ENCODE assay signal across 21 cellular contexts in the genomic region with DNA sequence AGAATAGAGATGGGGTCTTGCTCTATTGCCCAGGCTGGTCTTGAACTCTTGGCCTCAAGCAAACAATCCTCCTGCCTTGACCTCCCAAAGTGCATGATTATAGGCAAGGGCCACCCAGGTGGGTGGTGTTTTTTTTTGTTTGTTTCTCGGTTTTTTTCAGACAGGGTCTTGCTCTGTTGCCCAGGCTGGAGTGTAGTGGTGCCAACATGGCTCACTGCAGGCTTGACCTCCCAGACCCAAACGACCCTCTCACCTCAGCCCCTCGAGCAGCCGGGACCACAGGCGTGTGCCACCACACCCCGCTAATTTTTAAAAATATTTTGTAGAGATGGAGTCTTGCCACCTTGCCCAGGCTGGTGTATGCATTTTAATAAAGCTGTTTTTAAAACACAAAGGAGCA. TPM values are rescaled to one million over a fixed set of nuclear protein-coding genes. Genes with fewer than 3 reads are reported as not detected.
A peak's percentile ranks its signal among the peaks of the same experiment; 100 is the strongest.
DNase-seq lines count a peak whose midpoint lies in the region; ATAC-seq, FAIRE-seq and TF ChIP-seq lines count a peak whose summit lies in the region.
"Had no signal": no experiment of that assay in that cellular context is flagged by ENCODE, and none has a peak within 500 bp of the region (broad histone marks: within the 10 kb centered on the region; RNA-seq: fewer than 3 reads in every experiment).

No MANE protein-coding gene starts in this region.

- no peak for TF ChIP-seq EP300 in HepG2 (IDR thresholded peaks at IDR 0.05; ENCODE audit: low read depth in 2 of 2, low read length in 2 of 2)
- TF ChIP-seq EP300 in HepG2 (CRISPR knock-in tag; IDR thresholded peaks at IDR 0.05; ENCODE audit: borderline replicate concordance), result no peak

- H3K4me2 ChIP-seq in HepG2 (ENCODE audit: low read depth, low read length), result no peak overlapping the region
- H3K4me2 ChIP-seq: BLaER1 had no signal

- H3K4me1 ChIP-seq in HepG2 (ENCODE audit: insufficient read depth, low read length) (no peaks in the 10 kb centered on the region), right lobe of liver (no peaks in the 10 kb centered on the region), spleen (peaks cover 0 to 11% (median 4%) of the 10 kb centered on the region in 6 donors)
- H3K4me1 ChIP-seq in effector memory CD4-positive, alpha-beta T cell (ENCODE audit: control insufficient read depth, insufficient read depth, low read length, poor library complexity, severe bottlenecking), result no peaks in the 10 kb centered on the region
- H3K4me1 ChIP-seq: BLaER1, Caco-2 had no signal

- H3K27me3 ChIP-seq in HepG2 (ENCODE audit: control insufficient read depth in 1 of 2, insufficient read depth in 2 of 2, low read length in 2 of 2) (no peaks in the 10 kb centered on the region), right lobe of liver (no peaks in the 10 kb centered on the region), spleen (replicated peaks in 1 of 7) (peaks cover 0 to 9% (median 0%) of the 10 kb centered on the region in 7 donors)
- H3K27me3 ChIP-seq in effector memory CD4-positive, alpha-beta T cell (replicated peaks; ENCODE audit: control insufficient read depth, insufficient read depth, low read length, poor library complexity, severe bottlenecking), result no peaks in the 10 kb centered on the region
- H3K27me3 ChIP-seq: BLaER1 had no signal

- no peaks in the 10 kb centered on the region for H3K79me2 ChIP-seq in HepG2 (ENCODE audit: insufficient read depth, low read length)

- H3K4me3 Mint-ChIP-seq in activated T-helper 1 cell treated with anti-CD3 and anti-CD28 coated beads, Interleukin-12 subunit alpha, Interleukin-12 subunit beta, Interleukin-2, Interleukin-4 antibody, amounts not matched to agents 30 ng/mL and 10 ng/mL and 1 ng/mL, durations not matched to agents 14 hours and 24 hours and 36 hours, result no peak overlapping the region
- H3K4me3 Mint-ChIP-seq: B cell; CD8-positive, alpha-beta T cell had no signal

- H3K36me3 ChIP-seq in HepG2 (replicated peaks in 1 of 2; ENCODE audit: control insufficient read depth in 1 of 2, insufficient read depth in 2 of 2, low read length in 2 of 2) (peaks cover 23 to 63% of the 10 kb centered on the region in 2 experiments), right lobe of liver (peaks cover 0 to 63% (median 1%) of the 10 kb centered on the region in 4 donors), spleen (peaks cover 0 to 19% (median 0%) of the 10 kb centered on the region in 6 donors)
- no peaks in the 10 kb centered on the region for H3K36me3 ChIP-seq in effector memory CD4-positive, alpha-beta T cell (ENCODE audit: control insufficient read depth, insufficient read depth, low read length)

- no peak for ATAC-seq in HepG2
- ATAC-seq in right lobe of liver, result no peak
- ATAC-seq: CD8-positive, alpha-beta T cell had no signal

- H4K20me1 ChIP-seq in HepG2 (ENCODE audit: insufficient read depth, low read length), result 0 out of 2 replicates have a peak, but pooled peaks cover 5% of the 10 kb centered on the region
- H4K20me1 ChIP-seq: BLaER1 had no signal

- TF ChIP-seq POLR2A in HepG2 (IDR thresholded peaks at IDR 0.05; ENCODE audit: insufficient read depth in 1 of 2, low read depth in 2 of 2, low read length in 2 of 2) (no peak), right lobe of liver (IDR thresholded peaks at IDR 0.05) (no peak), spleen (IDR thresholded peaks at IDR 0.05) (no peak)

- H3K36me3 Mint-ChIP-seq in activated T-helper 1 cell treated with anti-CD3 and anti-CD28 coated beads, Interleukin-12 subunit alpha, Interleukin-12 subunit beta, Interleukin-2, Interleukin-4 antibody, amounts not matched to agents 30 ng/mL and 10 ng/mL and 1 ng/mL, durations not matched to agents 14 hours and 24 hours and 36 hours (ENCODE audit: low read depth), result no peaks in the 10 kb centered on the region
- H3K36me3 Mint-ChIP-seq: CD4-positive, CD25-positive, alpha-beta regulatory T cell; CD8-positive, alpha-beta T cell had no signal

- BruUV-seq in HepG2 (replicated peaks; lab: Mats Ljungman, UMichigan), result no TSS peak

- H3K9ac ChIP-seq in HepG2 (ENCODE audit: insufficient read depth, low read depth, low read length), result no peak overlapping the region
- H3K9ac ChIP-seq: BLaER1 had no signal

- POLR2A ChIA-PET in HepG2 (lab: Yijun Ruan, JAX), result no interaction called here

- WGBS in HepG2 (ENCODE audit: low lambda C conversion rate), result 96% methylated on average over 6 of the region's 6 CpGs
- WGBS in right lobe of liver (ENCODE audit: insufficient coverage, low coverage, low lambda C conversion rate, missing lambda C conversion rate), result 95% methylated on average over 6 of the region's 6 CpGs
- 83 to 92% (median 85%) methylated on average over 6 of the region's 6 CpGs for WGBS in spleen, 5 donors

- H3K9me3 ChIP-seq in HepG2 (ENCODE audit: low read length) (no peaks in the 10 kb centered on the region), right lobe of liver (no peaks in the 10 kb centered on the region), spleen (peaks cover 0 to 21% (median 10%) of the 10 kb centered on the region in 8 donors)
- H3K9me3 ChIP-seq in effector memory CD4-positive, alpha-beta T cell (ENCODE audit: control insufficient read depth, low read length), result no peaks in the 10 kb centered on the region
- H3K9me3 ChIP-seq: Caco-2 had no signal

- no peaks in the 10 kb centered on the region for H3K4me1 Mint-ChIP-seq in activated T-helper 1 cell treated with anti-CD3 and anti-CD28 coated beads, Interleukin-12 subunit alpha, Interleukin-12 subunit beta, Interleukin-2, Interleukin-4 antibody, amounts not matched to agents 30 ng/mL and 10 ng/mL and 1 ng/mL, durations not matched to agents 14 hours and 24 hours and 36 hours (ENCODE audit: low read depth)
- H3K4me1 Mint-ChIP-seq: B cell; CD4-positive, CD25-positive, alpha-beta regulatory T cell had no signal

- no peak for TF ChIP-seq RAD21 in HepG2 (CRISPR knock-in tag; IDR thresholded peaks at IDR 0.05)

- H3K27ac Mint-ChIP-seq in activated T-helper 1 cell treated with anti-CD3 and anti-CD28 coated beads, Interleukin-12 subunit alpha, Interleukin-12 subunit beta, Interleukin-2, Interleukin-4 antibody, amounts not matched to agents 30 ng/mL and 10 ng/mL and 1 ng/mL, durations not matched to agents 14 hours and 24 hours and 36 hours, result no peak overlapping the region
- H3K27ac Mint-ChIP-seq: B cell; CD4-positive, CD25-positive, alpha-beta regulatory T cell; CD8-positive, alpha-beta T cell had no signal

- peaks cover 4% of the 10 kb centered on the region for H3K9me3 Mint-ChIP-seq in activated T-helper 1 cell treated with anti-CD3 and anti-CD28 coated beads, Interleukin-12 subunit alpha, Interleukin-12 subunit beta, Interleukin-2, Interleukin-4 antibody, amounts not matched to agents 30 ng/mL and 10 ng/mL and 1 ng/mL, durations not matched to agents 14 hours and 24 hours and 36 hours

- in situ Hi-C loops in HepG2 (cut with HindIII; ENCODE audit: extremely low pct_ligation_motif_present, low pct_unique_long_range_greater_than_20kb), result no loop called here

- FAIRE-seq in HepG2 (lab: Jason Lieb, UNC), result no peak
- FAIRE-seq: A204.1, G401.6, GM12892, H54 had no signal

- no peak overlapping the region for H2AFZ ChIP-seq in HepG2 (ENCODE audit: low read length)

- H3K27ac ChIP-seq in HepG2 (ENCODE audit: extremely low read length, insufficient read depth, low read length), result no peak overlapping the region
- H3K27ac ChIP-seq in right lobe of liver, result no peak overlapping the region
- H3K27ac ChIP-seq in spleen, result no peak overlapping the region
- no peak overlapping the region for H3K27ac ChIP-seq in effector memory CD4-positive, alpha-beta T cell (ENCODE audit: insufficient read depth, low read length, poor library complexity, severe bottlenecking)
- H3K27ac ChIP-seq: 22Rv1, BLaER1, C4-2B had no signal

- no peaks in the 10 kb centered on the region for H3K27me3 Mint-ChIP-seq in activated T-helper 1 cell treated with anti-CD3 and anti-CD28 coated beads, Interleukin-12 subunit alpha, Interleukin-12 subunit beta, Interleukin-2, Interleukin-4 antibody, amounts not matched to agents 30 ng/mL and 10 ng/mL and 1 ng/mL, durations not matched to agents 14 hours and 24 hours and 36 hours (ENCODE audit: insufficient read depth)
- H3K27me3 Mint-ChIP-seq: CD4-positive, CD25-positive, alpha-beta regulatory T cell had no signal

- intact Hi-C loops in HepG2 (cut with micrococcal nuclease; ENCODE audit: unreplicated experiment), result no loop called here
- intact Hi-C loops in right lobe of liver (cut with DNase I), result no loop called here
- intact Hi-C loops in posterior vena cava (cut with DNase I), result no loop called here
- intact Hi-C loops in spleen (cut with DNase I; ENCODE audit: low total_unique reads), result no loop called here
- intact Hi-C loops in activated T-helper 1 cell treated with anti-CD3 and anti-CD28 coated beads, Interleukin-12 subunit alpha, Interleukin-12 subunit beta, Interleukin-2, Interleukin-4 antibody, amounts not matched to agents 30 ng/mL and 10 ng/mL and 1 ng/mL, durations not matched to agents 14 hours and 24 hours and 36 hours (cut with micrococcal nuclease), result no loop called here

- DNase-seq in HepG2 (ENCODE audit: low spot score) (no peak), right lobe of liver (no peak), posterior vena cava (ENCODE audit: low spot score) (peak; percentile 2), spleen (peak; percentile 14)
- no peak for DNase-seq in activated T-helper 1 cell treated with anti-CD3 and anti-CD28 coated beads, Interleukin-12 subunit alpha, Interleukin-12 subunit beta, Interleukin-2, Interleukin-4 antibody, amounts not matched to agents 30 ng/mL and 10 ng/mL and 1 ng/mL, durations not matched to agents 14 hours and 24 hours and 36 hours (ENCODE audit: low spot score)
- DNase-seq in effector memory CD4-positive, alpha-beta T cell, result no peak
- DNase-seq: Caco-2; CD4-positive, CD25-positive, alpha-beta regulatory T cell; CD8-positive, alpha-beta T cell; DMS153; DND-41; GOT3; HCEC 1CT had no signal

- CTCF ChIA-PET in HepG2 (lab: Yijun Ruan, JAX; ENCODE audit: low intra/inter-chr PET ratio, low total read pairs), result no interaction called here

- TF ChIP-seq CTCF in HepG2 (CRISPR knock-in tag; IDR thresholded peaks at IDR 0.05), result no peak
- no peak for TF ChIP-seq CTCF in right lobe of liver (IDR thresholded peaks at IDR 0.05)
- TF ChIP-seq CTCF in spleen (IDR thresholded peaks at IDR 0.05 in 8 of 11, conservative IDR thresholded peaks at IDR 0.05 in 3 of 11), result no peak

- H3K4me3 ChIP-seq in HepG2 (replicated peaks in 1 of 3; ENCODE audit: insufficient read depth in 1 of 3, low read depth in 2 of 3, low read length in 3 of 3) (no peak overlapping the region), right lobe of liver (no peak overlapping the region), spleen (no peak overlapping the region)
- no peak overlapping the region for H3K4me3 ChIP-seq in effector memory CD4-positive, alpha-beta T cell (ENCODE audit: insufficient read depth, low read depth, low read length, poor library complexity, severe bottlenecking)
- H3K4me3 ChIP-seq: BLaER1 had no signal

RNA-seq across cellular contexts. Expression of gene GRTP1, which starts 14.9 kb away (rescaled TPM):
- total RNA-seq in HepG2 (2016; rRNA removed; fragmentation: Illumina TruSeq; extraction: Trizol), result 30.3 and 30.8 TPM in 2 replicates
- 17.7 and 18.0 TPM in 2 replicates for total RNA-seq in HepG2 (2016; cell fraction: cytosol; rRNA removed; fragmentation: Illumina TruSeq; extraction: Trizol; ENCODE audit: low read depth)
- total RNA-seq in HepG2 (2016; cell fraction: insoluble cytoplasmic fraction; rRNA removed; fragmentation: Illumina TruSeq; extraction: Trizol), result 26.5 and 33.7 TPM in 2 replicates
- 27.8 and 29.0 TPM in 2 replicates for total RNA-seq in HepG2 (2016; cell fraction: membrane; rRNA removed; fragmentation: Illumina TruSeq; extraction: Trizol)
- total RNA-seq in HepG2 (2016; cell fraction: nucleus; rRNA removed; fragmentation: Illumina TruSeq; extraction: Trizol), result 23.1 and 27.9 TPM in 2 replicates
- polyA plus RNA-seq in HepG2 (2011; rRNA removed), result 40.5 and 40.6 TPM in 2 replicates
- 37.5 and 37.6 TPM in 2 replicates for polyA plus RNA-seq in HepG2 (2011; cell fraction: cytosol; rRNA removed)
- polyA plus RNA-seq in HepG2 (2011; cell fraction: nucleus; rRNA removed), result 59.1 and 60.0 TPM in 2 replicates
- 34.3 and 37.7 TPM in 2 replicates for polyA plus RNA-seq in HepG2 (2012)
- 20.4 and 24.5 TPM in 2 replicates for polyA plus RNA-seq in HepG2 (2016; cell fraction: cytosol; fragmentation: Illumina TruSeq; extraction: Trizol; ENCODE audit: low read depth)
- 35.9 and 37.1 TPM in 2 replicates for polyA plus RNA-seq in HepG2 (2016; cell fraction: insoluble cytoplasmic fraction; fragmentation: Illumina TruSeq; extraction: Trizol; ENCODE audit: low read depth)
- 24.9 and 27.8 TPM in 2 replicates for polyA plus RNA-seq in HepG2 (2016; cell fraction: membrane; fragmentation: Illumina TruSeq; extraction: Trizol; ENCODE audit: low read depth)
- 54.4 and 56.0 TPM in 2 replicates for polyA plus RNA-seq in HepG2 (2016; cell fraction: nucleus; fragmentation: Illumina TruSeq; extraction: Trizol; ENCODE audit: insufficient read depth, low read depth)
- polyA minus RNA-seq in HepG2 (2011; rRNA and poly(A)+ RNA removed; ENCODE audit: low replicate concordance), result 6.8 and 20.0 TPM in 2 replicates
- 21.8 and 23.7 TPM in 2 replicates for polyA minus RNA-seq in HepG2 (2011; cell fraction: cytosol; rRNA and poly(A)+ RNA removed)
- 23.2 and 26.8 TPM in 2 replicates for polyA minus RNA-seq in HepG2 (2011; cell fraction: nucleus; rRNA and poly(A)+ RNA removed)
- 10 to 100 TPM; 18.5 to 41.3 (median 30.8) TPM for total RNA-seq in right lobe of liver
- 1 to 10 TPM; 3.8 to 4.9 TPM for total RNA-seq in posterior vena cava
- 10 to 100 TPM in 1 of 7 donors, 1 to 10 TPM in 6; 4.0 to 10.5 (median 6.1) TPM for total RNA-seq in spleen
- 1 to 10 TPM; 2.0 to 5.5 (median 2.3) TPM for polyA plus RNA-seq in spleen
- not detected in 2 replicates for total RNA-seq in activated T-helper 1 cell treated with anti-CD3 and anti-CD28 coated beads, Interleukin-12 subunit alpha, Interleukin-12 subunit beta, Interleukin-2, Interleukin-4 antibody, amounts not matched to agents 30 ng/mL and 10 ng/mL and 1 ng/mL, durations not matched to agents 14 hours and 24 hours and 36 hours
- total RNA-seq: B cell; CD4-positive, CD25-positive, alpha-beta regulatory T cell; CD8-positive, alpha-beta T cell had no signal

RNA-seq across cellular contexts. Expression of gene LAMP1, which starts 52.0 kb away (rescaled TPM):
- 33.2 and 112 TPM in 2 replicates for total RNA-seq in HepG2 (2016; rRNA removed; fragmentation: Illumina TruSeq; extraction: Trizol)
- total RNA-seq in HepG2 (2016; cell fraction: cytosol; rRNA removed; fragmentation: Illumina TruSeq; extraction: Trizol; ENCODE audit: low read depth), result 10.9 and 12.4 TPM in 2 replicates
- total RNA-seq in HepG2 (2016; cell fraction: insoluble cytoplasmic fraction; rRNA removed; fragmentation: Illumina TruSeq; extraction: Trizol), result 28.0 and 117 TPM in 2 replicates
- 16.4 and 16.7 TPM in 2 replicates for total RNA-seq in HepG2 (2016; cell fraction: membrane; rRNA removed; fragmentation: Illumina TruSeq; extraction: Trizol)
- total RNA-seq in HepG2 (2016; cell fraction: nucleus; rRNA removed; fragmentation: Illumina TruSeq; extraction: Trizol), result 71.7 and 83.9 TPM in 2 replicates
- polyA plus RNA-seq in HepG2 (2011; rRNA removed), result 103 TPM in 2 replicates
- 54.8 and 61.5 TPM in 2 replicates for polyA plus RNA-seq in HepG2 (2011; cell fraction: cytosol; rRNA removed)
- polyA plus RNA-seq in HepG2 (2011; cell fraction: nucleus; rRNA removed), result 64.5 and 68.1 TPM in 2 replicates
- 94.8 and 95.4 TPM in 2 replicates for polyA plus RNA-seq in HepG2 (2012)
- polyA plus RNA-seq in HepG2 (2016; cell fraction: cytosol; fragmentation: Illumina TruSeq; extraction: Trizol; ENCODE audit: low read depth), result 8.2 and 8.9 TPM in 2 replicates
- 42.2 and 53.5 TPM in 2 replicates for polyA plus RNA-seq in HepG2 (2016; cell fraction: insoluble cytoplasmic fraction; fragmentation: Illumina TruSeq; extraction: Trizol; ENCODE audit: low read depth)
- polyA plus RNA-seq in HepG2 (2016; cell fraction: membrane; fragmentation: Illumina TruSeq; extraction: Trizol; ENCODE audit: low read depth), result 14.6 and 17.0 TPM in 2 replicates
- polyA plus RNA-seq in HepG2 (2016; cell fraction: nucleus; fragmentation: Illumina TruSeq; extraction: Trizol; ENCODE audit: insufficient read depth, low read depth), result 165 and 182 TPM in 2 replicates
- polyA minus RNA-seq in HepG2 (2011; rRNA and poly(A)+ RNA removed; ENCODE audit: low replicate concordance), result 78.2 and 92.0 TPM in 2 replicates
- polyA minus RNA-seq in HepG2 (2011; cell fraction: cytosol; rRNA and poly(A)+ RNA removed), result 54.9 and 61.7 TPM in 2 replicates
- 25.2 and 25.9 TPM in 2 replicates for polyA minus RNA-seq in HepG2 (2011; cell fraction: nucleus; rRNA and poly(A)+ RNA removed)
- 100 to 1,000 TPM; 154 to 233 (median 197) TPM for total RNA-seq in right lobe of liver
- 100 to 1,000 TPM; 146 to 197 TPM for total RNA-seq in posterior vena cava
- total RNA-seq in spleen, result 100 to 1,000 TPM; 114 to 210 (median 154) TPM
- polyA plus RNA-seq in spleen, result 10 to 100 TPM; 27.0 to 64.5 (median 41.7) TPM
- total RNA-seq in activated T-helper 1 cell treated with anti-CD3 and anti-CD28 coated beads, Interleukin-12 subunit alpha, Interleukin-12 subunit beta, Interleukin-2, Interleukin-4 antibody, amounts not matched to agents 30 ng/mL and 10 ng/mL and 1 ng/mL, durations not matched to agents 14 hours and 24 hours and 36 hours, result 59.4 and 60.3 TPM in 2 replicates

Comparison
In these comparisons a context has a peak if more than half of its experiments do, and no peak if none do; other contexts are left out.
1. DNase-seq: peak in posterior vena cava (single experiment) and spleen (single experiment); none in HepG2 (single experiment), right lobe of liver (0 of 3), activated T-helper 1 cell treated with anti-CD3 and anti-CD28 coated beads, Interleukin-12 subunit alpha, Interleukin-12 subunit beta, Interleukin-2, Interleukin-4 antibody, amounts not matched to agents 30 ng/mL and 10 ng/mL and 1 ng/mL, durations not matched to agents 14 hours and 24 hours and 36 hours (single experiment) and effector memory CD4-positive, alpha-beta T cell (0 of 3).